Comparison of ENCODE assay signal across 26 cellular contexts in genomic region chr1:3563125-3563524, GRCh38.
"Had no signal": no experiment of that assay in that cellular context is flagged by ENCODE, and none has a peak within 500 bp of the region (broad histone marks: within the 10 kb centered on the region; RNA-seq: fewer than 3 reads in every experiment).

No MANE protein-coding gene starts in this region.

- ATAC-seq: esophagus mucosa, gastrocnemius medialis, heart right ventricle, left cardiac atrium, left lung, left ventricle myocardium superior, lower lobe of right lung, mucosa of descending colon had no signal

- H3K27ac ChIP-seq: dorsolateral prefrontal cortex, epithelial cell of prostate, esophagus squamous epithelium, gastrocnemius medialis, heart right ventricle, left lung, lower lobe of right lung had no signal

- H3K4me3 ChIP-seq: coronary artery, dorsolateral prefrontal cortex, esophagus squamous epithelium, gastrocnemius medialis, heart right ventricle, left lung, lower lobe of right lung, mucosa of descending colon had no signal

- FAIRE-seq: colon, islet of Langerhans, keratinocyte had no signal

- DNase-seq: dermis blood vessel endothelial cell; dorsolateral prefrontal cortex; effector CD4-positive, alpha-beta T cell; effector memory CD4-positive, alpha-beta T cell; erythroblast; esophagus squamous epithelium; foreskin fibroblast; foreskin melanocyte; gastrocnemius medialis; glutamatergic neuron; heart right ventricle; hippocampal formation; left cardiac atrium; left lung; left ventricle myocardium superior; lower lobe of right lung; mesenchymal stem cell; mucosa of descending colon; naive B cell had no signal

- H3K9me3 ChIP-seq: gastrocnemius medialis, lower lobe of right lung, mucosa of descending colon had no signal

- H3K36me3 ChIP-seq: esophagus squamous epithelium, gastrocnemius medialis, heart right ventricle, left lung, lower lobe of right lung had no signal

- H3K27ac Mint-ChIP-seq: mesothelial cell of epicardium, naive B cell had no signal

- H3K9me3 Mint-ChIP-seq: mesothelial cell of epicardium had no signal

- H3K27me3 ChIP-seq: gastrocnemius medialis, left lung had no signal

- H3K36me3 Mint-ChIP-seq: naive B cell had no signal

- H3K4me3 Mint-ChIP-seq: mesothelial cell of epicardium had no signal

- H3K4me1 Mint-ChIP-seq: naive B cell had no signal

- H3K4me1 ChIP-seq: gastrocnemius medialis, left lung, lower lobe of right lung had no signal
